ENCODE assay signal across 8 cellular contexts in the genomic region with DNA sequence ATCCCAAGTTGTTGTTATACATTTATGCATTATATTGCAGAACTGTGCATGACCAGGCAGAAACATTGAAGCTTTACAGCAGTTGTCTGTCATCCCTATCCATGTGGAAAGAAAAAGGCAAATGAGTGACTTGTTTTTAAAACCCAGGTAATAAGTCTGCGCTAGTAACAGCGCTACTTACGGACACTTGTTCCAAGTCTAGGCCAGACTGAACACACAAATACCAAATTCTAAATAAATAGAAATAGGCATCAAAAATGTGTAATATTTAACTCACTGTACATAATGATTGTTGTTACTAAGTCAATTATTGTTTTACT. TPM values are rescaled to one million over a fixed set of nuclear protein-coding genes. Genes with fewer than 3 reads are reported as not detected.
DNase-seq lines count a peak whose midpoint lies in the region; ATAC-seq, FAIRE-seq and TF ChIP-seq lines count a peak whose summit lies in the region.

No MANE protein-coding gene starts in this region.

- H3K27ac Mint-ChIP-seq in naive B cell, result peak overlapping the region; percentile 47 to 94 (median 88)

- no peak for TF ChIP-seq POLR2A in H54 (IDR thresholded peaks at IDR 0.05; ENCODE audit: low read depth, low read length)

- H3K4me1 Mint-ChIP-seq in naive B cell, result peaks cover 18 to 47% (median 37%) of the 10 kb centered on the region in 3 donors

- TF ChIP-seq CTCF in AG09309 (IDR thresholded peaks at IDR 0.05; ENCODE audit: control insufficient read depth, insufficient read depth, low read depth, low read length, missing control alignments), result no peak

- H3K27me3 ChIP-seq in HUES6 (ENCODE audit: control insufficient read depth, insufficient read depth, low read length), result peaks cover 6% of the 10 kb centered on the region; the same call in 1 of the 2 replicates

- H3K9me3 ChIP-seq in HUES6 (ENCODE audit: control insufficient read depth, insufficient read depth, low read depth, low read length), result no peaks in the 10 kb centered on the region

- no peak for FAIRE-seq in H54 (lab: Jason Lieb, UNC)

- H3K4me1 ChIP-seq in HUES6 (ENCODE audit: control insufficient read depth, insufficient read depth, low read length), result peaks cover under 1% of the 10 kb centered on the region

- H3K27ac ChIP-seq in HUES6 (ENCODE audit: low read depth, low read length), result no peak overlapping the region

- H3K4me3 Mint-ChIP-seq in naive B cell, result peak overlapping the region; percentile 95 to 100 (median 98)

- DNase-seq in AG09309 (ENCODE audit: low read depth), result no peak
- peak; percentile 74 for DNase-seq in cerebellar cortex (ENCODE audit: low spot score)
- no peak for DNase-seq in naive B cell
- no peak for DNase-seq in EL
- no peak for DNase-seq in A172 (ENCODE audit: low spot score)
- DNase-seq in H54 (ENCODE audit: insufficient read length, low spot score), result no peak
- no peak for DNase-seq in 8988T

- peaks cover 0 to 21% (median 4%) of the 10 kb centered on the region in 3 donors for H3K27me3 Mint-ChIP-seq in naive B cell

- no peaks in the 10 kb centered on the region for H3K36me3 Mint-ChIP-seq in naive B cell

- no peaks in the 10 kb centered on the region for H3K36me3 ChIP-seq in HUES6 (ENCODE audit: control insufficient read depth, insufficient read depth, low read length)

- peak overlapping the region; percentile 78 for H3K4me3 ChIP-seq in AG09309 (ENCODE audit: control insufficient read depth, low read depth, low read length)
- peak overlapping the region; percentile 77 for H3K4me3 ChIP-seq in HUES6 (ENCODE audit: low read depth, low read length)

- H3K9me3 Mint-ChIP-seq in naive B cell, result no peaks in the 10 kb centered on the region

- H3K9ac ChIP-seq in HUES6 (ENCODE audit: low read length), result peak overlapping the region; percentile 91

- no peak for ATAC-seq in naive B cell (ENCODE audit: low read depth in 2 of 2)

RNA-seq across cellular contexts. Expression of a gene that starts 0.5 kb away (rescaled TPM):
- polyA plus RNA-seq in naive B cell (ENCODE audit: low read depth in 6 of 6), result 1 to 10 TPM in 3 of 6 donors, under 1 TPM in 3; 0.37 to 2.7 (median 1.1) TPM
- total RNA-seq in A172 (2014; rRNA removed; shearing (Covaris generic)), result 0.07 and 0.14 TPM in 2 replicates
